In genomic region chr14:85195872-85196477, GRCh38 we compare ENCODE assay signal across 9 cellular contexts.
A peak's percentile ranks its signal among the peaks of the same experiment; 100 is the strongest.
DNase-seq lines count a peak whose midpoint lies in the region; ATAC-seq and TF ChIP-seq lines count a peak whose summit lies in the region.
"Had no signal": no experiment of that assay in that cellular context is flagged by ENCODE, and none has a peak within 500 bp of the region (broad histone marks: within the 10 kb centered on the region; RNA-seq: fewer than 3 reads in every experiment).

No MANE protein-coding gene starts in this region.

- H3K27ac ChIP-seq in ascending aorta (no peak overlapping the region), liver (ENCODE audit: low read depth in 1 of 2, low read length in 2 of 2) (no peak overlapping the region), gastroesophageal sphincter (no peak overlapping the region)

- DNase-seq in AG10803 (ENCODE audit: low read depth) (peak; percentile 17), HPDE6-E6E7 (ENCODE audit: extremely low spot score) (peak; percentile 9), ascending aorta (ENCODE audit: low spot score in 2 of 2) (no peak)
- no peak for DNase-seq in activated naive CD4-positive, alpha-beta T cell treated with anti-CD3 and anti-CD28 coated beads, Interleukin-2, amount 50 U/mL, for 72 hours (ENCODE audit: low spot score in 2 of 2)
- DNase-seq in stimulated activated CD4-positive, alpha-beta T cell treated with anti-CD3 and anti-CD28 coated beads, Interleukin-4, amount 100 ng/mL, for 24 hours: no peak
- DNase-seq: NCI-H2029 treated with DMSO at 0.1 percent for 48 hours had no signal

- H3K9ac ChIP-seq in liver (ENCODE audit: low read depth in 1 of 2, low read length in 2 of 2): no peak overlapping the region

- H3K36me3 ChIP-seq in ascending aorta (no peaks in the 10 kb centered on the region), liver (ENCODE audit: control insufficient read depth in 4 of 4, insufficient read depth in 3 of 4, low read depth in 1 of 4, low read length in 3 of 4) (no peaks in the 10 kb centered on the region), gastroesophageal sphincter (no peaks in the 10 kb centered on the region)

- H3K27me3 ChIP-seq in ascending aorta (no peaks in the 10 kb centered on the region), liver (ENCODE audit: control insufficient read depth in 4 of 4, insufficient read depth in 4 of 4, low read length in 3 of 4) (no peaks in the 10 kb centered on the region), gastroesophageal sphincter (no peaks in the 10 kb centered on the region)

- H3K9me3 ChIP-seq in ascending aorta (no peaks in the 10 kb centered on the region), liver (ENCODE audit: control insufficient read depth in 4 of 4, low read length in 3 of 4) (no peaks in the 10 kb centered on the region), gastroesophageal sphincter (no peaks in the 10 kb centered on the region)

- H3K4me1 ChIP-seq in ascending aorta (no peaks in the 10 kb centered on the region), liver (ENCODE audit: control insufficient read depth in 4 of 4, insufficient read depth in 4 of 4, low read length in 3 of 4) (no peaks in the 10 kb centered on the region), gastroesophageal sphincter (no peaks in the 10 kb centered on the region)

- H3K9me3 Mint-ChIP-seq in activated naive CD4-positive, alpha-beta T cell treated with anti-CD3 and anti-CD28 coated beads, Interleukin-2, amount 50 U/mL, for 72 hours: peaks cover 7 to 12% of the 10 kb centered on the region in 2 donors

- intact Hi-C loops in ascending aorta (cut with DNase I): loop anchor here (2.0 kb wide), 1 partner anchor 335 kb away; the partner anchor contains the start of gene FLRT2

- TF ChIP-seq RAD21 in liver (IDR thresholded peaks at IDR 0.05): peak; percentile 69 to 70

- no peak for ATAC-seq in activated naive CD4-positive, alpha-beta T cell treated with anti-CD3 and anti-CD28 coated beads, Interleukin-2, amount 50 U/mL, for 72 hours
- ATAC-seq in GM21529 (IDR thresholded peaks at IDR 0.05; ENCODE audit: unreplicated experiment): no peak
- ATAC-seq in gastroesophageal sphincter: no peak

- TF ChIP-seq CTCF in AG10803 (conservative IDR thresholded peaks at IDR 0.05; ENCODE audit: low read length) (peak; percentile 73), ascending aorta (IDR thresholded peaks at IDR 0.05) (peak in 2 of 3 experiments; percentile 28 to 45), liver (IDR thresholded peaks at IDR 0.05; ENCODE audit: low read depth, low read length, missing input control) (peak; percentile 38), gastroesophageal sphincter (IDR thresholded peaks at IDR 0.05) (peak in 2 of 4 experiments; percentile 16 to 45)

- no peak for TF ChIP-seq EP300 in gastroesophageal sphincter (IDR thresholded peaks at IDR 0.05)

- H3K36me3 Mint-ChIP-seq in activated naive CD4-positive, alpha-beta T cell treated with anti-CD3 and anti-CD28 coated beads, Interleukin-2, amount 50 U/mL, for 72 hours: no peaks in the 10 kb centered on the region

- no peak for TF ChIP-seq POLR2A in gastroesophageal sphincter (IDR thresholded peaks at IDR 0.05)

- H3K27ac Mint-ChIP-seq in activated naive CD4-positive, alpha-beta T cell treated with anti-CD3 and anti-CD28 coated beads, Interleukin-2, amount 50 U/mL, for 72 hours: no peak overlapping the region

- 88% methylated on average over 4 of the region's 4 CpGs for WGBS in liver
- 90 to 92% methylated on average over 4 of the region's 4 CpGs for WGBS in gastroesophageal sphincter (ENCODE audit: low coverage in 1 of 2), 2 donors

- H3K4me3 ChIP-seq in AG10803 (ENCODE audit: low read length): no peak overlapping the region
- H3K4me3 ChIP-seq in ascending aorta: no peak overlapping the region
- no peak overlapping the region for H3K4me3 ChIP-seq in liver (ENCODE audit: low read depth in 1 of 3, low read length in 3 of 3)
- H3K4me3 ChIP-seq in gastroesophageal sphincter: no peak overlapping the region

TF ChIP-seq in liver, 16 proteins besides CTCF, POLR2A, EP300 and RAD21:
- TF ChIP-seq EGR1 (IDR thresholded peaks at IDR 0.05; ENCODE audit: low read depth in 2 of 2) (no peak), ZBTB33 (IDR thresholded peaks at IDR 0.05) (no peak), FOXA2 (IDR thresholded peaks at IDR 0.05) (no peak), TAF1 (conservative IDR thresholded peaks at IDR 0.05) (no peak), NR2F2 (IDR thresholded peaks at IDR 0.05) (no peak), JUND (IDR thresholded peaks at IDR 0.05) (no peak), GABPA (IDR thresholded peaks at IDR 0.05 in 1 of 2, conservative IDR thresholded peaks at IDR 0.05 in 1 of 2) (no peak)

Comparison
In these comparisons a context has a peak if more than half of its experiments do, and no peak if none do; other contexts are left out.
1. DNase-seq: peak in AG10803 (single experiment) and HPDE6-E6E7 (single experiment); none in ascending aorta (0 of 2), activated naive CD4-positive, alpha-beta T cell treated with anti-CD3 and anti-CD28 coated beads, Interleukin-2, amount 50 U/mL, for 72 hours (0 of 2) and stimulated activated CD4-positive, alpha-beta T cell treated with anti-CD3 and anti-CD28 coated beads, Interleukin-4, amount 100 ng/mL, for 24 hours (single experiment).